ENCODE assay signal across 23 cellular contexts in genomic region chr22:44462246-44463015, GRCh38.
"Had no signal": no experiment of that assay in that cellular context is flagged by ENCODE, and none has a peak within 500 bp of the region (broad histone marks: within the 10 kb centered on the region; RNA-seq: fewer than 3 reads in every experiment).

No MANE protein-coding gene starts in this region.

- H3K36me3 ChIP-seq: brain microvascular endothelial cell, left ventricle myocardium inferior, sigmoid colon, transverse colon had no signal

- H3K27ac ChIP-seq: brain microvascular endothelial cell, left ventricle myocardium inferior, sigmoid colon, transverse colon, VCaP had no signal

- H3K27ac Mint-ChIP-seq: activated T-helper 17 cell treated with anti-CD3 and anti-CD28 coated beads, Interleukin-2, amount 50 U/mL, for 72 hours; natural killer cell treated with Interleukin-12 subunit alpha and Interleukin-12 subunit beta and Interleukin-15 and Interleukin-18, amount 100 ng/mL, for 72 hours; progenitor cell of endocrine pancreas had no signal

- H3K4me3 ChIP-seq: left ventricle myocardium inferior, lung, mucosa of descending colon, sigmoid colon, transverse colon had no signal

- H3K27me3 Mint-ChIP-seq: activated T-helper 17 cell treated with anti-CD3 and anti-CD28 coated beads, Interleukin-2, amount 50 U/mL, for 72 hours; effector memory CD8-positive, alpha-beta T cell had no signal

- H3K27me3 ChIP-seq: brain microvascular endothelial cell, sigmoid colon, transverse colon had no signal

- H3K9me3 ChIP-seq: mucosa of descending colon, sigmoid colon, transverse colon had no signal

- H3K4me3 Mint-ChIP-seq: activated T-cell treated with anti-CD3 and anti-CD28 coated beads, Interleukin-2, amount 50 U/mL, for 4 hours; activated T-helper 17 cell treated with anti-CD3 and anti-CD28 coated beads, Interleukin-2, amount 50 U/mL, for 72 hours; effector memory CD8-positive, alpha-beta T cell; natural killer cell treated with Interleukin-12 subunit alpha and Interleukin-12 subunit beta and Interleukin-15 and Interleukin-18, amount 100 ng/mL, for 72 hours had no signal

- DNase-seq: activated CD4-positive, alpha-beta T cell treated with anti-CD3 and anti-CD28 coated beads for 48 hours; activated gamma-delta T cell treated with Interleukin-2 at 50 U/mL for 16 hours; activated naive CD4-positive, alpha-beta T cell treated with anti-CD3 and anti-CD28 coated beads, Interleukin-2, amount 50 U/mL, for 16 hours; activated T-cell treated with anti-CD3 and anti-CD28 coated beads, Interleukin-2, amount 50 U/mL, for 4 hours; amniotic stem cell; brain microvascular endothelial cell; cortex of kidney; effector memory CD8-positive, alpha-beta T cell; foreskin fibroblast; hippocampal formation; left ventricle myocardium inferior; mesendoderm; mucosa of descending colon; sigmoid colon; small intestine; stimulated activated CD4-positive, alpha-beta T cell treated with anti-CD3 and anti-CD28 coated beads, Interleukin-1b, Interleukin-23, amount 100 ng/mL, for 48 hours; stimulated activated naive CD4-positive, alpha-beta T cell; transverse colon had no signal

- ATAC-seq: activated T-cell treated with anti-CD3 and anti-CD28 coated beads, Interleukin-2, amount 50 U/mL, for 4 hours; activated T-helper 17 cell treated with anti-CD3 and anti-CD28 coated beads, Interleukin-2, amount 50 U/mL, for 72 hours; effector memory CD8-positive, alpha-beta T cell; mucosa of descending colon; natural killer cell treated with Interleukin-12 subunit alpha and Interleukin-12 subunit beta and Interleukin-15 and Interleukin-18, amount 100 ng/mL, for 72 hours had no signal

- H3K4me1 ChIP-seq: left ventricle myocardium inferior, sigmoid colon, transverse colon had no signal
